13 cellular contexts compared by ENCODE assay signal in genomic region chr6:37303091-37303620, GRCh38.
"Had no signal": no experiment of that assay in that cellular context is flagged by ENCODE, and none has a peak within 500 bp of the region (broad histone marks: within the 10 kb centered on the region; RNA-seq: fewer than 3 reads in every experiment).

No MANE protein-coding gene starts in this region.

- H3K27me3 ChIP-seq: gastroesophageal sphincter, heart right ventricle, transverse colon had no signal

- H3K4me3 Mint-ChIP-seq: activated CD4-positive, alpha-beta memory T cell treated with anti-CD3 and anti-CD28 coated beads, Interleukin-2, amount 10 ng/mL, durations not matched to agents 7 days and 5 days; activated naive CD8-positive, alpha-beta T cell; brain; stimulated activated effector memory CD8-positive, alpha-beta T cell treated with anti-CD3 and anti-CD28 coated beads, Interleukin-12 subunit alpha, Interleukin-12 subunit beta, amount 100 ng/mL, for 72 hours had no signal

- H3K9me3 Mint-ChIP-seq: activated CD4-positive, alpha-beta memory T cell treated with anti-CD3 and anti-CD28 coated beads, Interleukin-2, amount 10 ng/mL, durations not matched to agents 7 days and 5 days; brain; naive B cell; stimulated activated effector memory CD8-positive, alpha-beta T cell treated with anti-CD3 and anti-CD28 coated beads, Interleukin-12 subunit alpha, Interleukin-12 subunit beta, amount 100 ng/mL, for 72 hours had no signal

- H3K9me3 ChIP-seq: gastroesophageal sphincter, heart right ventricle, transverse colon had no signal

- H3K4me1 Mint-ChIP-seq: stimulated activated effector memory CD8-positive, alpha-beta T cell treated with anti-CD3 and anti-CD28 coated beads, Interleukin-12 subunit alpha, Interleukin-12 subunit beta, amount 100 ng/mL, for 72 hours had no signal

- ATAC-seq: gastroesophageal sphincter had no signal

- H3K27me3 Mint-ChIP-seq: activated CD4-positive, alpha-beta memory T cell treated with anti-CD3 and anti-CD28 coated beads, Interleukin-2, amount 10 ng/mL, durations not matched to agents 7 days and 5 days; activated naive CD8-positive, alpha-beta T cell; brain; naive B cell had no signal

- H3K27ac ChIP-seq: gastroesophageal sphincter, heart right ventricle, transverse colon had no signal

- DNase-seq: activated CD4-positive, alpha-beta memory T cell treated with anti-CD3 and anti-CD28 coated beads, Interleukin-2, amount 10 ng/mL, durations not matched to agents 7 days and 5 days; activated CD4-positive, CD25-positive, alpha-beta regulatory T cell treated with anti-CD3 and anti-CD28 coated beads, Interleukin-2, amount 50 U/mL, for 72 hours; activated gamma-delta T cell treated with Interleukin-2 at 50 U/mL for 16 hours; cortex of kidney; effector memory CD4-positive, alpha-beta T cell; heart right ventricle; left colon; naive B cell; transverse colon had no signal

- H3K4me3 ChIP-seq: gastroesophageal sphincter, heart right ventricle, transverse colon had no signal

- H3K27ac Mint-ChIP-seq: activated CD4-positive, alpha-beta memory T cell treated with anti-CD3 and anti-CD28 coated beads, Interleukin-2, amount 10 ng/mL, durations not matched to agents 7 days and 5 days; activated naive CD8-positive, alpha-beta T cell; stimulated activated effector memory CD8-positive, alpha-beta T cell treated with anti-CD3 and anti-CD28 coated beads, Interleukin-12 subunit alpha, Interleukin-12 subunit beta, amount 100 ng/mL, for 72 hours had no signal
